ENCODE assay signal across 8 cellular contexts in the genomic region with DNA sequence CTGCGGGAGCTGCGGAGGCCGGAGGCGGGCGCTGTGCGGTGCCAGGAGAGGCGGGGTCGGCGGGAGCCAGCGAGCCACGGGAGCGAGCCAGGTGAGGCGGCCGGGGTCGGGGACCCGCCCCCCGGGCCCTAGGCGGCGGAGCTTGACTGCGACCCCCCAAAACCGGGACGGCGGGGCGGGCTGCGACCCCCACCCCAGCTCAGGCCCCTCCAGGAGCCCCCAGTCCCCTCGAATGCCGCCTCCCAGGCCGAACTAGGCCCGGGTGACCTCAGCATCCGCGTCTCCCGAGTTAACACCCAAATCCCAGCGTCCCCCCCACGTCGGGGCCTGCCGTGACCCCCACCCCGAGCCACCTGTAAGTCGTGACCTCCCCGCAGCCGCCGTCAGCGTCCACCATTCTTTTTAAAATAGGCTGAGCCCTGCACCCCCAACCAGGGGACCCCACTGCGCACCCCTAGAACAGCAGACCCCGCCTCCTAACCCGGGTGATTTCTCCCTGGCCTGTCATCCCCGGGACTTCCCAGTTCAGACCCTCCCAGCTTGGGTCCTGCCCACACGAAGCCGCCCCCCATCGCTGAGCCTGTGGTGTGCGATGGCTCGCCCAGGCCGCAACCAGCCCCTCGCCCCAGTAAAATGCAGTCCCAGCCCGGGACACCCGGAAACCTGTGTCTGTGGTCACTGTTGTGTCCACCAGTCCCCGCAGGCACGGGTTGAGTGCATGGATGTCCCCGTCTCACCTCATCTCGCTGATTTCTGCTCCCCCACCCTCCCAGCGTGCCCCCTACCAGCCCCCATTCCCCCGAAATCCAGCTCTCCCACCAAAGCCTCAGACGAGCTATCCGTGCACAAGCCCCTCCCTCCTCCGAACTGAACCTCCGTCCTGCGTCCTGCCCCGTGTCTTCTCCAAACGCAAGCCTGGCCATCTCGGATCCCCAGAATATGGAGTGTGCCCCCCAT. TPM values are rescaled to one million over a fixed set of nuclear protein-coding genes. Genes with fewer than 3 reads are reported as not detected.
A peak's percentile ranks its signal among the peaks of the same experiment; 100 is the strongest.
DNase-seq lines count a peak whose midpoint lies in the region; ATAC-seq and TF ChIP-seq lines count a peak whose summit lies in the region.

No MANE protein-coding gene starts in this region.

- peak; percentile 2 for DNase-seq in NCI-H748 (lab: John Stamatoyannopoulos, UW; ENCODE audit: unreplicated experiment)
- DNase-seq in NCI-H748 treated with DMSO at 0.1 percent for 48 hours (lab: John Stamatoyannopoulos, UW): no peak
- DNase-seq in activated CD8-positive, alpha-beta memory T cell treated with anti-CD3 and anti-CD28 coated beads, Interleukin-2, amount 50 U/mL, for 4 hours: peak; percentile 47
- no peak for DNase-seq in fibroblast of the aortic adventitia (ENCODE audit: low read depth)
- DNase-seq in neuronal stem cell (ENCODE audit: low spot score): no peak
- DNase-seq in SHP77 treated with DMSO at 0.1 percent for 48 hours (lab: John Stamatoyannopoulos, UW): no peak

- peak overlapping the region; percentile 90 for H2AFZ ChIP-seq in neuronal stem cell (ENCODE audit: low read length)

- H3K79me1 ChIP-seq in neuronal stem cell (ENCODE audit: low read depth, low read length): peaks cover 39% of the 10 kb centered on the region

- peak overlapping the region; percentile 94 for H3K14ac ChIP-seq in neuronal stem cell (ENCODE audit: low read length)

- peaks cover 20 to 40% of the 10 kb centered on the region in 2 donors for H3K36me3 ChIP-seq in neuronal stem cell (replicated peaks in 1 of 2; ENCODE audit: control insufficient read depth in 2 of 2, insufficient read depth in 2 of 2, low read length in 2 of 2)

- no peak overlapping the region for H3K4ac ChIP-seq in neuronal stem cell (ENCODE audit: low read length)

- no peak overlapping the region for H2BK15ac ChIP-seq in neuronal stem cell (ENCODE audit: low read length)

- peak overlapping the region; percentile 85 for H3K23ac ChIP-seq in neuronal stem cell (ENCODE audit: low read depth, low read length, poor library complexity)

- H2AK5ac ChIP-seq in neuronal stem cell (ENCODE audit: low read depth, low read length): peak overlapping the region; percentile 97

- ATAC-seq in HG03521 (IDR thresholded peaks at IDR 0.05; ENCODE audit: unreplicated experiment): peak; percentile 5
- ATAC-seq in GM18520 (IDR thresholded peaks at IDR 0.05; ENCODE audit: unreplicated experiment): no peak

- H4K8ac ChIP-seq in neuronal stem cell (ENCODE audit: low read depth, low read length): no peak overlapping the region

- peak overlapping the region; percentile 99 for H3K9ac ChIP-seq in neuronal stem cell (ENCODE audit: low read depth, low read length, poor library complexity)

- H2BK12ac ChIP-seq in neuronal stem cell (ENCODE audit: low read length): no peak overlapping the region

- peak overlapping the region; percentile 81 for H3K4me3 ChIP-seq in fibroblast of the aortic adventitia (ENCODE audit: low read depth, low read length)
- H3K4me3 ChIP-seq in neuronal stem cell (ENCODE audit: low read length in 2 of 2): peak overlapping the region; percentile 90 to 92

- no peak overlapping the region for H4K91ac ChIP-seq in neuronal stem cell (ENCODE audit: low read depth, low read length, poor library complexity)

- H3K18ac ChIP-seq in neuronal stem cell (ENCODE audit: low read length): peak overlapping the region; percentile 95

- peak overlapping the region; percentile 97 for H2BK120ac ChIP-seq in neuronal stem cell (ENCODE audit: low read depth, low read length)

- H3K27me3 ChIP-seq in neuronal stem cell (ENCODE audit: control insufficient read depth in 3 of 3, insufficient read depth in 3 of 3, low read depth in 1 of 3, low read length in 3 of 3): no peaks in the 10 kb centered on the region

- no peak for TF ChIP-seq CTCF in fibroblast of the aortic adventitia (IDR thresholded peaks at IDR 0.05; ENCODE audit: insufficient read depth, low read length)

- H3K4me1 ChIP-seq in neuronal stem cell (ENCODE audit: control insufficient read depth in 2 of 2, insufficient read depth in 1 of 2, low read depth in 1 of 2, low read length in 2 of 2): peaks cover 9 to 13% of the 10 kb centered on the region in 2 donors

- peak overlapping the region; percentile 99 for H3K4me2 ChIP-seq in neuronal stem cell (ENCODE audit: insufficient read depth, low read length, poor library complexity, severe bottlenecking)

- no peaks in the 10 kb centered on the region for H3K9me3 ChIP-seq in neuronal stem cell (replicated peaks in 1 of 2; ENCODE audit: control insufficient read depth in 2 of 2, insufficient read depth in 1 of 2, low read depth in 1 of 2, low read length in 2 of 2)

- H3K27ac ChIP-seq in neuronal stem cell (replicated peaks; ENCODE audit: low read length): no peak overlapping the region

- peak overlapping the region; percentile 90 for H2BK5ac ChIP-seq in neuronal stem cell (ENCODE audit: low read length)

- no CpG with 5 or more reads among the region's 69 CpGs for WGBS in neuronal stem cell (ENCODE audit: extremely low coverage in 2 of 2, insufficient read length in 2 of 2, insufficient replicate concordance in 1 of 2), 2 donors

RNA-seq across cellular contexts. Expression of a gene that starts 0.6 kb away (rescaled TPM):
- 14.8 and 30.2 TPM in 2 replicates for total RNA-seq in fibroblast of the aortic adventitia (ENCODE audit: low replicate concordance)
- 41.4 TPM for polyA plus RNA-seq in neuronal stem cell (2013, experiment 1 of 2)
- 37.0 TPM for polyA plus RNA-seq in neuronal stem cell (2013, experiment 2 of 2)

RNA-seq across cellular contexts. Expression of a gene that starts 6.2 kb away (rescaled TPM):
- 6.5 and 18.6 TPM in 2 replicates for total RNA-seq in fibroblast of the aortic adventitia (ENCODE audit: low replicate concordance)
- polyA plus RNA-seq in neuronal stem cell (2013, experiment 1 of 2): 3.9 TPM
- 3.7 TPM for polyA plus RNA-seq in neuronal stem cell (2013, experiment 2 of 2)

RNA-seq across cellular contexts. Expression of a gene that starts 23.4 kb away (rescaled TPM):
- not detected in 2 replicates for total RNA-seq in fibroblast of the aortic adventitia (ENCODE audit: low replicate concordance)
- not detected for polyA plus RNA-seq in neuronal stem cell (2013, experiment 1 of 2)
- not detected for polyA plus RNA-seq in neuronal stem cell (2013, experiment 2 of 2)

RNA-seq across cellular contexts. Expression of a gene that starts 26.3 kb away (rescaled TPM):
- not detected in 2 replicates for total RNA-seq in fibroblast of the aortic adventitia (ENCODE audit: low replicate concordance)
- 1.5 TPM for polyA plus RNA-seq in neuronal stem cell (2013, experiment 1 of 2)
- 1.3 TPM for polyA plus RNA-seq in neuronal stem cell (2013, experiment 2 of 2)

RNA-seq across cellular contexts. Expression of a gene that starts 32.3 kb away (rescaled TPM):
- total RNA-seq in fibroblast of the aortic adventitia (ENCODE audit: low replicate concordance): not detected in 2 replicates
- polyA plus RNA-seq in neuronal stem cell (2013, experiment 1 of 2): 0.07 TPM
- 0.07 TPM for polyA plus RNA-seq in neuronal stem cell (2013, experiment 2 of 2)

Comparison
In these comparisons a context has a peak if more than half of its experiments do, and no peak if none do; other contexts are left out.
1. DNase-seq: peak in NCI-H748 (single experiment) and activated CD8-positive, alpha-beta memory T cell treated with anti-CD3 and anti-CD28 coated beads, Interleukin-2, amount 50 U/mL, for 4 hours (single experiment); none in NCI-H748 treated with DMSO at 0.1 percent for 48 hours (single experiment), fibroblast of the aortic adventitia (single experiment), neuronal stem cell (single experiment) and SHP77 treated with DMSO at 0.1 percent for 48 hours (single experiment).